Comparison of ENCODE assay signal across 1 cellular context in genomic region chr2:201149064-201149820, GRCh38.
A peak's percentile ranks its signal among the peaks of the same experiment; 100 is the strongest.
TF ChIP-seq lines count a peak whose summit lies in the region.

No MANE protein-coding gene starts in this region.

TF ChIP-seq in HepG2, 621 proteins besides CTCF, POLR2A, EP300 and RAD21 (continued from another document and continues in another):
- TF ChIP-seq ZBTB40 (IDR thresholded peaks at IDR 0.05) (no peak), ZBTB40 (CRISPR knock-in tag; IDR thresholded peaks at IDR 0.05) (no peak), CAMTA2 (CRISPR knock-in tag; IDR thresholded peaks at IDR 0.05; ENCODE audit: borderline replicate concordance) (no peak), ZFP1 (CRISPR knock-in tag; IDR thresholded peaks at IDR 0.05) (no peak), ZIK1 (CRISPR knock-in tag; IDR thresholded peaks at IDR 0.05; ENCODE audit: borderline replicate concordance, low read depth) (no peak), CCDC6 (CRISPR knock-in tag; IDR thresholded peaks at IDR 0.05) (no peak), FOXP1 (IDR thresholded peaks at IDR 0.05) (no peak), FOXP1 (CRISPR knock-in tag; IDR thresholded peaks at IDR 0.05) (peak; percentile 75; the same call in 1 of the 2 replicates), ZNF225 (CRISPR knock-in tag; IDR thresholded peaks at IDR 0.05) (no peak), HDAC1 (CRISPR knock-in tag; IDR thresholded peaks at IDR 0.05) (no peak; the same call in none of the 2 replicates), ISL2 (CRISPR knock-in tag; IDR thresholded peaks at IDR 0.05) (peak; percentile 65), KLF12 (CRISPR knock-in tag; IDR thresholded peaks at IDR 0.05; ENCODE audit: borderline replicate concordance) (no peak), SAP130 (CRISPR knock-in tag; IDR thresholded peaks at IDR 0.05; ENCODE audit: low read depth) (peak; percentile 84), MAFG (CRISPR knock-in tag; IDR thresholded peaks at IDR 0.05) (no peak), ZBTB8A (CRISPR knock-in tag; IDR thresholded peaks at IDR 0.05; ENCODE audit: borderline replicate concordance, low read depth) (no peak), ZFP36L1 (CRISPR knock-in tag; IDR thresholded peaks at IDR 0.05) (no peak), ZNF274 (CRISPR knock-in tag; IDR thresholded peaks at IDR 0.05) (no peak), ZNF510 (CRISPR knock-in tag; IDR thresholded peaks at IDR 0.05; ENCODE audit: low read depth) (no peak), ATAD3A (CRISPR knock-in tag; IDR thresholded peaks at IDR 0.05) (no peak), BHLHE40 (IDR thresholded peaks at IDR 0.05; ENCODE audit: low read length) (no peak), ZNF3 (CRISPR knock-in tag; IDR thresholded peaks at IDR 0.05) (no peak), ZNF30 (CRISPR knock-in tag; IDR thresholded peaks at IDR 0.05) (no peak), ETV5 (CRISPR knock-in tag; IDR thresholded peaks at IDR 0.05; ENCODE audit: borderline replicate concordance) (peak; percentile 72; the same call in 1 of the 2 replicates), NFYB (CRISPR knock-in tag; IDR thresholded peaks at IDR 0.05) (no peak), ZNF724P (CRISPR knock-in tag; IDR thresholded peaks at IDR 0.05; ENCODE audit: borderline replicate concordance) (no peak), ZNF766 (CRISPR knock-in tag; IDR thresholded peaks at IDR 0.05; ENCODE audit: borderline replicate concordance) (no peak), CCAR2 (optimal IDR thresholded peaks at IDR 0.05; ENCODE audit: low read depth, low read length) (no peak), ARID3A (IDR thresholded peaks at IDR 0.05; ENCODE audit: low read depth, low read length) (no peak; the same call in 1 of the 2 replicates), NFE2L2 (IDR thresholded peaks at IDR 0.05; ENCODE audit: low read length) (no peak), FOXK1 (CRISPR knock-in tag; IDR thresholded peaks at IDR 0.05; ENCODE audit: borderline replicate concordance, low read depth) (peak; percentile 18; the same call in 1 of the 2 replicates), ZNF564 (CRISPR knock-in tag; IDR thresholded peaks at IDR 0.05) (no peak), KLF11 (CRISPR knock-in tag; IDR thresholded peaks at IDR 0.05) (0 out of 2 replicates have a peak, but pooled peaks have one; percentile 29), MAX (IDR thresholded peaks at IDR 0.05) (peak; percentile 62; the same call in 1 of the 2 replicates), ZSCAN30 (CRISPR knock-in tag; IDR thresholded peaks at IDR 0.05) (no peak), ETV6 (CRISPR knock-in tag; conservative IDR thresholded peaks at IDR 0.05) (no peak), NFE2 (CRISPR knock-in tag; IDR thresholded peaks at IDR 0.05) (no peak), ZNF446 (CRISPR knock-in tag; IDR thresholded peaks at IDR 0.05) (no peak), TFE3 (CRISPR knock-in tag; IDR thresholded peaks at IDR 0.05) (0 out of 2 replicates have a peak, but pooled peaks have one; percentile 34), ZNF138 (CRISPR knock-in tag; IDR thresholded peaks at IDR 0.05; ENCODE audit: low read depth) (no peak), KIAA2018 (CRISPR knock-in tag; IDR thresholded peaks at IDR 0.05; ENCODE audit: borderline replicate concordance) (no peak)
